ENCODE assay signal across 1 cellular context in the genomic region with DNA sequence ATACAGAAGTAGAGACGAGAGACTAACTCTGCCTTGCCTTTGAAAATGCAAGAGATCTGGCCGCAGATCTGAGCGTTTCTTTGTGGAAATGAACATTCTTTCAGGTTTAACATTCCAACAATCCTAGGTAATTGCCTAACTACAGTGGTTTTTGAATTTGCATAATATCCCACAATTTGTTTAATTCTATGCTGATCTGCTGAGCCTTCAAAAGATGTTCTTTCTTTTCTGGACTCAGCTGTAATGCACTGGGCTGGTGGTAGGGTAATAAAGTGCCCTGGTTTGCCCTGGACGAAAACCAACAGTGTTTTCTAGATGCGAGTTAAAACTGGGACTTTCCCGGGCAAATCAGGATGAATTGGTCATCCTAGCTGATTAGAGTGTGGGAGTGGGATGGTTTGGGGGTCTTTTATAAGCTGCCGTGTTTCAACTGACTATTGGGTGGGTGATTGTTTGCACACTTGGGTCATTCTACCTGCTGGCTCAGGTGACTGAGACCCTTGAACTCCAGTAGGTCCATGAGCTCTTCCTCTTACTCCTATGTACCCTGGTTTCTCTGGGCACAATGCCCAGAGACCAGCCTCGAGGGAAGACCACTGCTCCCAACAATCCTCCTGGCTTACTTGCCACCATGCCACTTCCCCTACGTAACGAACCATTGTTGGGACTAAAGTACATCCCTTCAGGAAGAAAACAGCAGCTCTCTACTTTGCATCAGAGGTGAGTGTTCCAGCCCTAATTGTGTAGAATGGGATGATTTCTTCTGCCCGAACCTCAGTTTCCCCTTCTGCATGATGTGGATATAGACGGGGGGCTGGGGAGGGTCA.
TF ChIP-seq lines count a peak whose summit lies in the region.

No MANE protein-coding gene starts in this region.

TF ChIP-seq in HepG2, 621 proteins besides CTCF, POLR2A, EP300 and RAD21 (continued from another document):
- TF ChIP-seq, protein P1, sequence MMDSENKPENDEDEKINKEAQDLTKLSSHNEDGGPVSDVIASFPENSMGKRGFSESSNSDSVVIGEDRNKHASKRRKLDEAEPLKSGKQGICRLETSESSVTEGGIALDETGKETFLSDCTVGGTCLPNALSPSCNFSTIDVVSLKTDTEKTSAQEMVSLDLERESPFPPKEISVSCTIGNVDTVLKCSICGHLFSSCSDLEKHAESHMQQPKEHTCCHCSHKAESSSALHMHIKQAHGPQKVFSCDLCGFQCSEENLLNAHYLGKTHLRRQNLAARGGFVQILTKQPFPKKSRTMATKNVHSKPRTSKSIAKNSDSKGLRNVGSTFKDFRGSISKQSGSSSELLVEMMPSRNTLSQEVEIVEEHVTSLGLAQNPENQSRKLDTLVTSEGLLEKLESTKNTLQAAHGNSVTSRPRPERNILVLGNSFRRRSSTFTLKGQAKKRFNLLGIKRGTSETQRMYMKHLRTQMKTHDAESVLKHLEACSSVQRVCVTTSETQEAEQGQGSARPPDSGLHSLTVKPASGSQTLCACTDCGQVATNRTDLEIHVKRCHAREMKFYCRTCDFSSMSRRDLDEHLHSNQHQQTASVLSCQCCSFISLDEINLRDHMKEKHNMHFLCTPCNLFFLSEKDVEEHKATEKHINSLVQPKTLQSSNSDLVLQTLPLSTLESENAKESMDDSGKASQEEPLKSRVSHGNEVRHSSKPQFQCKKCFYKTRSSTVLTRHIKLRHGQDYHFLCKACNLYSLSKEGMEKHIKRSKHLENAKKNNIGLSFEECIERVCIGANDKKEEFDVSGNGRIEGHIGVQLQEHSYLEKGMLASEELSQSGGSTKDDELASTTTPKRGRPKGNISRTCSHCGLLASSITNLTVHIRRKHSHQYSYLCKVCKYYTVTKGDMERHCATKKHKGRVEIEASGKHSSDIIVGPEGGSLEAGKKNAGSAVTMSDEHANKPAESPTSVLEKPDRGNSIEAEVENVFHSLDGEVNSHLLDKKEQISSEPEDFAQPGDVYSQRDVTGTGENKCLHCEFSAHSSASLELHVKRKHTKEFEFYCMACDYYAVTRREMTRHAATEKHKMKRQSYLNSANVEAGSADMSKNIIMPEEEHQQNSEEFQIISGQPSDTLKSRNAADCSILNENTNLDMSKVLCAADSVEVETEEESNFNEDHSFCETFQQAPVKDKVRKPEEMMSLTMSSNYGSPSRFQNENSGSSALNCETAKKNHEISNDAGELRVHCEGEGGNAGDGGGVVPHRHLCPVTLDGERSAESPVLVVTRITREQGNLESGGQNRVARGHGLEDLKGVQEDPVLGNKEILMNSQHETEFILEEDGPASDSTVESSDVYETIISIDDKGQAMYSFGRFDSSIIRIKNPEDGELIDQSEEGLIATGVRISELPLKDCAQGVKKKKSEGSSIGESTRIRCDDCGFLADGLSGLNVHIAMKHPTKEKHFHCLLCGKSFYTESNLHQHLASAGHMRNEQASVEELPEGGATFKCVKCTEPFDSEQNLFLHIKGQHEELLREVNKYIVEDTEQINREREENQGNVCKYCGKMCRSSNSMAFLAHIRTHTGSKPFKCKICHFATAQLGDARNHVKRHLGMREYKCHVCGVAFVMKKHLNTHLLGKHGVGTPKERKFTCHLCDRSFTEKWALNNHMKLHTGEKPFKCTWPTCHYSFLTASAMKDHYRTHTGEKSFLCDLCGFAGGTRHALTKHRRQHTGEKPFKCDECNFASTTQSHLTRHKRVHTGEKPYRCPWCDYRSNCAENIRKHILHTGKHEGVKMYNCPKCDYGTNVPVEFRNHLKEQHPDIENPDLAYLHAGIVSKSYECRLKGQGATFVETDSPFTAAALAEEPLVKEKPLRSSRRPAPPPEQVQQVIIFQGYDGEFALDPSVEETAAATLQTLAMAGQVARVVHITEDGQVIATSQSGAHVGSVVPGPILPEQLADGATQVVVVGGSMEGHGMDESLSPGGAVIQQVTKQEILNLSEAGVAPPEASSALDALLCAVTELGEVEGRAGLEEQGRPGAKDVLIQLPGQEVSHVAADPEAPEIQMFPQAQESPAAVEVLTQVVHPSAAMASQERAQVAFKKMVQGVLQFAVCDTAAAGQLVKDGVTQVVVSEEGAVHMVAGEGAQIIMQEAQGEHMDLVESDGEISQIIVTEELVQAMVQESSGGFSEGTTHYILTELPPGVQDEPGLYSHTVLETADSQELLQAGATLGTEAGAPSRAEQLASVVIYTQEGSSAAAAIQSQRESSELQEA (CRISPR knock-in tag; IDR thresholded peaks at IDR 0.05; ENCODE audit: not compliant biosample characterization), result no peak
- peak; percentile 65; the same call in 1 of the 2 replicates for TF ChIP-seq ZNF629 (CRISPR knock-in tag; conservative IDR thresholded peaks at IDR 0.05)
- TF ChIP-seq, protein P2, sequence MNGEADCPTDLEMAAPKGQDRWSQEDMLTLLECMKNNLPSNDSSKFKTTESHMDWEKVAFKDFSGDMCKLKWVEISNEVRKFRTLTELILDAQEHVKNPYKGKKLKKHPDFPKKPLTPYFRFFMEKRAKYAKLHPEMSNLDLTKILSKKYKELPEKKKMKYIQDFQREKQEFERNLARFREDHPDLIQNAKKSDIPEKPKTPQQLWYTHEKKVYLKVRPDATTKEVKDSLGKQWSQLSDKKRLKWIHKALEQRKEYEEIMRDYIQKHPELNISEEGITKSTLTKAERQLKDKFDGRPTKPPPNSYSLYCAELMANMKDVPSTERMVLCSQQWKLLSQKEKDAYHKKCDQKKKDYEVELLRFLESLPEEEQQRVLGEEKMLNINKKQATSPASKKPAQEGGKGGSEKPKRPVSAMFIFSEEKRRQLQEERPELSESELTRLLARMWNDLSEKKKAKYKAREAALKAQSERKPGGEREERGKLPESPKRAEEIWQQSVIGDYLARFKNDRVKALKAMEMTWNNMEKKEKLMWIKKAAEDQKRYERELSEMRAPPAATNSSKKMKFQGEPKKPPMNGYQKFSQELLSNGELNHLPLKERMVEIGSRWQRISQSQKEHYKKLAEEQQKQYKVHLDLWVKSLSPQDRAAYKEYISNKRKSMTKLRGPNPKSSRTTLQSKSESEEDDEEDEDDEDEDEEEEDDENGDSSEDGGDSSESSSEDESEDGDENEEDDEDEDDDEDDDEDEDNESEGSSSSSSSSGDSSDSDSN (CRISPR knock-in tag; IDR thresholded peaks at IDR 0.05), result 0 out of 2 replicates have a peak, but pooled peaks have one; percentile 4
- TF ChIP-seq AGO2 (optimal IDR thresholded peaks at IDR 0.05; ENCODE audit: low read depth, low read length), result no peak
- peak; percentile 44; the same call in 1 of the 2 replicates for TF ChIP-seq REPIN1 (CRISPR knock-in tag; IDR thresholded peaks at IDR 0.05; ENCODE audit: borderline replicate concordance, low read depth)
- peak; percentile 14; the same call in 1 of the 2 replicates for TF ChIP-seq PITX1 (CRISPR knock-in tag; IDR thresholded peaks at IDR 0.05)
- peak; percentile 75 for TF ChIP-seq ZNF44 (CRISPR knock-in tag; IDR thresholded peaks at IDR 0.05)
- TF ChIP-seq SMC3 (IDR thresholded peaks at IDR 0.05; ENCODE audit: low read length), result no peak
- TF ChIP-seq NFE2L1 (CRISPR knock-in tag; IDR thresholded peaks at IDR 0.05; ENCODE audit: borderline replicate concordance), result no peak
- TF ChIP-seq PRMT3 (CRISPR knock-in tag; IDR thresholded peaks at IDR 0.05; ENCODE audit: borderline replicate concordance, low read depth), result no peak
- TF ChIP-seq KDM2A (CRISPR knock-in tag; IDR thresholded peaks at IDR 0.05; ENCODE audit: borderline replicate concordance, low read depth), result no peak; the same call in 1 of the 2 replicates
- TF ChIP-seq CAMTA2 (CRISPR knock-in tag; IDR thresholded peaks at IDR 0.05; ENCODE audit: borderline replicate concordance), result no peak
- TF ChIP-seq NFATC3 (CRISPR knock-in tag; IDR thresholded peaks at IDR 0.05), result no peak
- no peak for TF ChIP-seq KDM3A (CRISPR knock-in tag; IDR thresholded peaks at IDR 0.05; ENCODE audit: low read depth)
- TF ChIP-seq HES4 (CRISPR knock-in tag; IDR thresholded peaks at IDR 0.05; ENCODE audit: borderline replicate concordance), result no peak
- TF ChIP-seq RARA (CRISPR knock-in tag; IDR thresholded peaks at IDR 0.05), result no peak
- no peak for TF ChIP-seq RAD51 (IDR thresholded peaks at IDR 0.05; ENCODE audit: borderline replicate concordance)
- no peak for TF ChIP-seq PHB2 (IDR thresholded peaks at IDR 0.05; ENCODE audit: partially characterized antibody)
- no peak for TF ChIP-seq JUN (CRISPR knock-in tag; IDR thresholded peaks at IDR 0.05)
- peak; percentile 67; the same call in 1 of the 2 replicates for TF ChIP-seq ZBTB7A (CRISPR knock-in tag; IDR thresholded peaks at IDR 0.05)
- peak; percentile 75; the same call in 1 of the 2 replicates for TF ChIP-seq ZNF567 (CRISPR knock-in tag; IDR thresholded peaks at IDR 0.05; ENCODE audit: borderline replicate concordance)
- no peak for TF ChIP-seq ZFP82 (CRISPR knock-in tag; IDR thresholded peaks at IDR 0.05; ENCODE audit: borderline replicate concordance)
- 0 out of 2 replicates have a peak, but pooled peaks have one; percentile 32 for TF ChIP-seq HNRNPL (IDR thresholded peaks at IDR 0.05; ENCODE audit: low read depth, low read length)
- no peak for TF ChIP-seq SATB2 (CRISPR knock-in tag; IDR thresholded peaks at IDR 0.05)
- peak; percentile 48; the same call in 1 of the 2 replicates for TF ChIP-seq IRF2 (CRISPR knock-in tag; IDR thresholded peaks at IDR 0.05)
- TF ChIP-seq, protein P3, sequence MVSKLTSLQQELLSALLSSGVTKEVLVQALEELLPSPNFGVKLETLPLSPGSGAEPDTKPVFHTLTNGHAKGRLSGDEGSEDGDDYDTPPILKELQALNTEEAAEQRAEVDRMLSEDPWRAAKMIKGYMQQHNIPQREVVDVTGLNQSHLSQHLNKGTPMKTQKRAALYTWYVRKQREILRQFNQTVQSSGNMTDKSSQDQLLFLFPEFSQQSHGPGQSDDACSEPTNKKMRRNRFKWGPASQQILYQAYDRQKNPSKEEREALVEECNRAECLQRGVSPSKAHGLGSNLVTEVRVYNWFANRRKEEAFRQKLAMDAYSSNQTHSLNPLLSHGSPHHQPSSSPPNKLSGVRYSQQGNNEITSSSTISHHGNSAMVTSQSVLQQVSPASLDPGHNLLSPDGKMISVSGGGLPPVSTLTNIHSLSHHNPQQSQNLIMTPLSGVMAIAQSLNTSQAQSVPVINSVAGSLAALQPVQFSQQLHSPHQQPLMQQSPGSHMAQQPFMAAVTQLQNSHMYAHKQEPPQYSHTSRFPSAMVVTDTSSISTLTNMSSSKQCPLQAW (CRISPR knock-in tag; IDR thresholded peaks at IDR 0.05), result peak; percentile 49; the same call in 1 of the 2 replicates
- TF ChIP-seq ATF7 (IDR thresholded peaks at IDR 0.05), result no peak
- no peak for TF ChIP-seq ATF7 (CRISPR knock-in tag; IDR thresholded peaks at IDR 0.05)
